In genomic region chr6:31659649-31660223, GRCh38 we compare ENCODE assay signal across 1 cellular context.
TF ChIP-seq lines count a peak whose summit lies in the region.

No MANE protein-coding gene starts in this region.

TF ChIP-seq in HEK293, 187 proteins besides CTCF, POLR2A, EP300 and RAD21 (continued from another document):
- TF ChIP-seq REST (tag by site-specific recombination; IDR thresholded peaks at IDR 0.05) (peak; percentile 91), ZSCAN5A (tag by site-specific recombination; IDR thresholded peaks at IDR 0.05) (no peak)
TF ChIP-seq in HEK293: peak in this region for 2.
